ENCODE assay signal across 20 cellular contexts in genomic region chr12:49403887-49404517, GRCh38. TPM values are rescaled to one million over a fixed set of nuclear protein-coding genes. Genes with fewer than 3 reads are reported as not detected.
DNase-seq lines count a peak whose midpoint lies in the region; ATAC-seq, FAIRE-seq and TF ChIP-seq lines count a peak whose summit lies in the region.
"Had no signal": no experiment of that assay in that cellular context is flagged by ENCODE, and none has a peak within 500 bp of the region (broad histone marks: within the 10 kb centered on the region; RNA-seq: fewer than 3 reads in every experiment).

No MANE protein-coding gene starts in this region.

- H3K4me1 Mint-ChIP-seq in GM23338, result peaks cover 12% of the 10 kb centered on the region

- H3K9me2 ChIP-seq in GM23338 (ENCODE audit: insufficient read depth), result no peaks in the 10 kb centered on the region

- intact Hi-C loops in A673 (cut with micrococcal nuclease; ENCODE audit: unreplicated experiment) (no loop called here), sciatic nerve (cut with DNase I) (no loop called here)

- no peaks in the 10 kb centered on the region for H3K9me1 ChIP-seq in keratinocyte (ENCODE audit: control insufficient read depth, extremely low read depth, insufficient read depth, low read length)

- H3K36me3 Mint-ChIP-seq in GM23338 (ENCODE audit: low read depth), result no peaks in the 10 kb centered on the region

- TF ChIP-seq CTCF in A673 (conservative IDR thresholded peaks at IDR 0.05; ENCODE audit: low read depth, low read length) (no peak), GM23338 (conservative IDR thresholded peaks at IDR 0.05; ENCODE audit: low read depth in 2 of 2) (no peak), keratinocyte (optimal IDR thresholded peaks at IDR 0.05 in 1 of 3, IDR thresholded peaks at IDR 0.05 in 1 of 3, conservative IDR thresholded peaks at IDR 0.05 in 1 of 3; ENCODE audit: extremely low read depth in 1 of 3, insufficient read depth in 2 of 3, low read length in 3 of 3) (no peak)

- H3K4me3 ChIP-seq in A673 (ENCODE audit: low read depth, low read length, poor library complexity, severe bottlenecking) (no peak overlapping the region), GM23338 (no peak overlapping the region), SJCRH30 (no peak overlapping the region), keratinocyte (ENCODE audit: control insufficient read depth in 2 of 3, extremely low read depth in 1 of 3, insufficient read depth in 2 of 3, low read depth in 1 of 3, low read length in 3 of 3) (no peak overlapping the region)
- H3K4me3 ChIP-seq: left ventricle myocardium inferior had no signal

- H3K9me3 ChIP-seq in A673 (ENCODE audit: low read depth, low read length, poor library complexity, severe bottlenecking), result no peaks in the 10 kb centered on the region
- no peaks in the 10 kb centered on the region for H3K9me3 ChIP-seq in SJCRH30 (replicated peaks)
- no peaks in the 10 kb centered on the region for H3K9me3 ChIP-seq in keratinocyte (ENCODE audit: control insufficient read depth, low read depth, low read length)
- H3K9me3 ChIP-seq: left ventricle myocardium inferior, neutrophil had no signal

- DNase-seq in A673 (ENCODE audit: low spot score) (peak; percentile 11), GM23338 (ENCODE audit: low spot score) (no peak), SJCRH30 (peak; percentile 87 to 95), keratinocyte (ENCODE audit: low read depth, low spot score) (no peak), superior temporal gyrus (ENCODE audit: extremely low spot score) (no peak), NCI-H1930 (lab: John Stamatoyannopoulos, UW) (no peak), sciatic nerve (ENCODE audit: low spot score) (no peak)
- DNase-seq: activated CD4-positive, alpha-beta T cell treated with anti-CD3 and anti-CD28 coated beads, Interleukin-2, amount 50 U/mL, for 48 hours; activated naive CD4-positive, alpha-beta T cell treated with Interleukin-2 at 50 U/mL for 16 hours; aorta; effector memory CD4-positive, alpha-beta T cell; EL; left ventricle myocardium inferior; NCI-H187; NCI-H446 treated with DMSO at 0.1 percent for 48 hours; SW 1271 had no signal

- H2AFZ ChIP-seq in GM23338, result no peak overlapping the region
- H2AFZ ChIP-seq in keratinocyte (ENCODE audit: control insufficient read depth, low read length), result no peak overlapping the region

- H4K20me1 ChIP-seq in GM23338 (replicated peaks; ENCODE audit: insufficient read depth) (peaks cover 15% of the 10 kb centered on the region), keratinocyte (ENCODE audit: control insufficient read depth, extremely low read depth, insufficient read depth, low read length) (no peaks in the 10 kb centered on the region)

- no peak overlapping the region for H3K4me3 Mint-ChIP-seq in GM23338

- no peaks in the 10 kb centered on the region for H3F3A ChIP-seq in GM23338 (replicated peaks; ENCODE audit: low read depth)

- peaks cover 5% of the 10 kb centered on the region for H3K4me1 ChIP-seq in A673 (ENCODE audit: insufficient read depth, low read length, poor library complexity, severe bottlenecking)
- peaks cover 5% of the 10 kb centered on the region for H3K4me1 ChIP-seq in GM23338 (ENCODE audit: insufficient read depth)
- peaks cover 59% of the 10 kb centered on the region for H3K4me1 ChIP-seq in SJCRH30
- H3K4me1 ChIP-seq in keratinocyte (ENCODE audit: control insufficient read depth, extremely low read depth, insufficient read depth, low read length), result peaks cover 13% of the 10 kb centered on the region
- H3K4me1 ChIP-seq: left ventricle myocardium inferior had no signal

- no peak overlapping the region for H3K27ac ChIP-seq in A673 (ENCODE audit: low read depth, low read length, poor library complexity, severe bottlenecking)
- no peak overlapping the region for H3K27ac ChIP-seq in GM23338 (ENCODE audit: low read depth)
- H3K27ac ChIP-seq in SJCRH30, result peak overlapping the region; percentile 88
- no peak overlapping the region for H3K27ac ChIP-seq in keratinocyte (ENCODE audit: control insufficient read depth, insufficient read depth, low read length)
- H3K27ac ChIP-seq: left ventricle myocardium inferior, neutrophil had no signal

- ATAC-seq in GM23338 (no peak), sciatic nerve (no peak)

- H3K36me3 ChIP-seq in A673 (ENCODE audit: insufficient read depth, low read length, poor library complexity, severe bottlenecking) (no peaks in the 10 kb centered on the region), GM23338 (ENCODE audit: insufficient read depth) (no peaks in the 10 kb centered on the region), SJCRH30 (peaks cover 5% of the 10 kb centered on the region), keratinocyte (ENCODE audit: control insufficient read depth in 2 of 2, extremely low read depth in 1 of 2, insufficient read depth in 2 of 2, low read length in 2 of 2) (peaks cover 0 to 2% of the 10 kb centered on the region in 2 experiments)
- H3K36me3 ChIP-seq: neutrophil had no signal

- H3K27me3 ChIP-seq in A673 (replicated peaks; ENCODE audit: insufficient read depth, low read depth, low read length, poor library complexity) (no peaks in the 10 kb centered on the region), GM23338 (ENCODE audit: insufficient read depth) (no peaks in the 10 kb centered on the region), SJCRH30 (no peaks in the 10 kb centered on the region), keratinocyte (ENCODE audit: control insufficient read depth, extremely low read depth, insufficient read depth, low read length) (no peaks in the 10 kb centered on the region)
- H3K27me3 ChIP-seq: neutrophil had no signal

- no TSS peak for BruUV-seq in A673 (replicated peaks; lab: Mats Ljungman, UMichigan)

- peak overlapping the region; percentile 31; the same call in 1 of the 2 replicates for H3K27ac Mint-ChIP-seq in GM23338

- H3K4me2 ChIP-seq in GM23338, result no peak overlapping the region
- H3K4me2 ChIP-seq in keratinocyte (ENCODE audit: control insufficient read depth, extremely low read depth, insufficient read depth, low read depth, low read length), result peak overlapping the region; percentile 41

- H3K27me3 Mint-ChIP-seq in GM23338 (ENCODE audit: insufficient read depth, low read depth, poor library complexity), result peaks cover under 1% of the 10 kb centered on the region

- FAIRE-seq in keratinocyte (lab: Jason Lieb, UNC), result peak; percentile 75
- FAIRE-seq: GM18507, HTR-8/SVneo, RCC 7860 had no signal

- H3K9me3 Mint-ChIP-seq in GM23338, result no peaks in the 10 kb centered on the region

- POLR2A ChIA-PET in A673 (lab: Charles Lee; ENCODE audit: low non-redundant PET), result interaction anchor here (0.6 kb wide), 1 partner anchor 123 kb away, joined by 3 read pairs; no protein-coding TSS in a partner anchor

- dilution Hi-C loops in keratinocyte (cut with MboI; ENCODE audit: extremely low pct_ligation_motif_present, low sequenced_read_pairs), result no loop called here

- peaks cover 19% of the 10 kb centered on the region for H3K79me2 ChIP-seq in GM23338 (replicated peaks; ENCODE audit: insufficient read depth)
- H3K79me2 ChIP-seq in keratinocyte (ENCODE audit: control insufficient read depth, insufficient read depth, low read length), result peaks cover 52% of the 10 kb centered on the region

- H3K9ac ChIP-seq in keratinocyte (ENCODE audit: control insufficient read depth, extremely low read depth, insufficient read depth, low read length), result no peak overlapping the region

- CTCF ChIA-PET in A673 (lab: Charles Lee), result no interaction called here

TF ChIP-seq in GM23338, 12 proteins besides CTCF, POLR2A, EP300 and RAD21 (continues in another document):
- no peak for TF ChIP-seq JUNB (IDR thresholded peaks at IDR 0.05; ENCODE audit: unreplicated experiment)
- TF ChIP-seq STAT1 (IDR thresholded peaks at IDR 0.05; ENCODE audit: unreplicated experiment), result no peak
- no peak for TF ChIP-seq NANOG (IDR thresholded peaks at IDR 0.05; ENCODE audit: borderline replicate concordance)
- no peak for TF ChIP-seq ETS1 (IDR thresholded peaks at IDR 0.05)

RNA-seq across cellular contexts. Expression of gene SPATS2, which starts 36.7 kb away (rescaled TPM):
- total RNA-seq in A673 (2021) (80.5 and 82.8 TPM in 2 replicates), sciatic nerve (14.8 TPM)
- total RNA-seq in GM23338 (2014; rRNA removed; shearing (Covaris generic)), result 20.6 and 28.1 TPM in 2 replicates
- polyA plus RNA-seq in GM23338 (2016; fragmentation: Nextera tagmentation; extraction: Ambion mirVana) (54.0 and 61.0 TPM in 2 replicates), keratinocyte (46.2 to 51.3 TPM (median 47.9 TPM) in 3 replicates)
- total RNA-seq in SJCRH30 (2014; rRNA removed; shearing (Covaris generic)), result 67.6 and 72.6 TPM in 2 replicates
- 26.2 TPM for polyA plus RNA-seq in keratinocyte (2011; ENCODE audit: low read depth)
- polyA plus RNA-seq in keratinocyte (2011; cell fraction: cytosol; rRNA removed), result 46.1 and 75.1 TPM in 2 replicates
- polyA plus RNA-seq in keratinocyte (2011; cell fraction: nucleus; rRNA removed), result 54.4 and 55.0 TPM in 2 replicates
- polyA plus RNA-seq in keratinocyte (2012; ENCODE audit: low replicate concordance), result 13.2 and 32.0 TPM in 2 replicates
- 45.5 to 79.7 TPM (median 46.4 TPM) in 3 replicates for polyA minus RNA-seq in keratinocyte
- 50.5 TPM for polyA minus RNA-seq in keratinocyte (2011; cell fraction: cytosol; rRNA and poly(A)+ RNA removed)
- 39.5 and 62.9 TPM in 2 replicates for polyA minus RNA-seq in keratinocyte (2011; cell fraction: nucleus; rRNA and poly(A)+ RNA removed)

RNA-seq across cellular contexts. Expression of gene DNAJC22, which starts 57.3 kb away (rescaled TPM):
- total RNA-seq in A673 (2021), result 1.9 and 3.0 TPM in 2 replicates
- 0.10 TPM in 1 of 2 replicates, not detected in the other for total RNA-seq in GM23338 (2014; rRNA removed; shearing (Covaris generic))
- polyA plus RNA-seq in GM23338 (2016; fragmentation: Nextera tagmentation; extraction: Ambion mirVana), result not detected in 2 replicates
- 10.7 and 11.9 TPM in 2 replicates for total RNA-seq in SJCRH30 (2014; rRNA removed; shearing (Covaris generic))
- polyA plus RNA-seq in keratinocyte, result 0.03 to 0.04 TPM in 2 of 3 replicates, not detected in the other
- polyA plus RNA-seq in keratinocyte (2011; ENCODE audit: low read depth), result not detected
- not detected in 2 replicates for polyA plus RNA-seq in keratinocyte (2011; cell fraction: cytosol; rRNA removed)
- not detected in 2 replicates for polyA plus RNA-seq in keratinocyte (2011; cell fraction: nucleus; rRNA removed)
- 0.02 TPM in 1 of 2 replicates, not detected in the other for polyA plus RNA-seq in keratinocyte (2012; ENCODE audit: low replicate concordance)
- not detected in 3 replicates for polyA minus RNA-seq in keratinocyte
- polyA minus RNA-seq in keratinocyte (2011; cell fraction: cytosol; rRNA and poly(A)+ RNA removed), result not detected
- not detected in 2 replicates for polyA minus RNA-seq in keratinocyte (2011; cell fraction: nucleus; rRNA and poly(A)+ RNA removed)
- total RNA-seq in sciatic nerve, result not detected

Comparison
In these comparisons a context has a peak if more than half of its experiments do, and no peak if none do; other contexts are left out.
1. DNase-seq: peak in A673 (single experiment) and SJCRH30 (2 of 2); none in GM23338 (single experiment), keratinocyte (single experiment), superior temporal gyrus (single experiment), NCI-H1930 (0 of 2) and sciatic nerve (single experiment).